8 cellular contexts compared by ENCODE assay signal in genomic region chr1:15155760-15156743, GRCh38. TPM values are rescaled to one million over a fixed set of nuclear protein-coding genes. Genes with fewer than 3 reads are reported as not detected.
DNase-seq lines count a peak whose midpoint lies in the region; ATAC-seq and TF ChIP-seq lines count a peak whose summit lies in the region.

No MANE protein-coding gene starts in this region.

- WGBS in hepatocyte (ENCODE audit: low lambda C conversion rate, missing lambda C conversion rate), result 56% methylated on average over 14 of the region's 14 CpGs

- no peak for TF ChIP-seq CTCF in RWPE2 (IDR thresholded peaks at IDR 0.05; ENCODE audit: poor library complexity, severe bottlenecking)
- TF ChIP-seq CTCF in hepatocyte (IDR thresholded peaks at IDR 0.05; ENCODE audit: poor library complexity), result no peak
- no peak for TF ChIP-seq CTCF in upper lobe of right lung (IDR thresholded peaks at IDR 0.05)
- TF ChIP-seq CTCF in dorsolateral prefrontal cortex (IDR thresholded peaks at IDR 0.05 in 54 of 56, conservative IDR thresholded peaks at IDR 0.05 in 2 of 56; ENCODE audit: low read depth in 1 of 56, partially characterized antibody in 56 of 56), result no peak

- H3K4me3 Mint-ChIP-seq in stimulated activated effector memory CD8-positive, alpha-beta T cell treated with anti-CD3 and anti-CD28 coated beads, Interleukin-12 subunit alpha, Interleukin-12 subunit beta, amount 100 ng/mL, for 72 hours, result no peak overlapping the region

- peaks cover 19% of the 10 kb centered on the region for H3K4me1 Mint-ChIP-seq in stimulated activated effector memory CD8-positive, alpha-beta T cell treated with anti-CD3 and anti-CD28 coated beads, Interleukin-12 subunit alpha, Interleukin-12 subunit beta, amount 100 ng/mL, for 72 hours

- no peak overlapping the region for H3K4me3 ChIP-seq in RWPE2 (ENCODE audit: severe bottlenecking)
- H3K4me3 ChIP-seq in hepatocyte, result no peak overlapping the region
- peak overlapping the region; percentile 22 for H3K4me3 ChIP-seq in upper lobe of right lung
- peak overlapping the region in 6 of 59 donors; percentile 5 to 31 (median 15) for H3K4me3 ChIP-seq in dorsolateral prefrontal cortex

- H3K4me1 ChIP-seq in RWPE2 (ENCODE audit: insufficient read depth, poor library complexity, severe bottlenecking) (peaks cover 34% of the 10 kb centered on the region), hepatocyte (ENCODE audit: insufficient read depth) (peaks cover 65% of the 10 kb centered on the region), upper lobe of right lung (peaks cover 30% of the 10 kb centered on the region)

- no peaks in the 10 kb centered on the region for H3K36me3 Mint-ChIP-seq in stimulated activated effector memory CD8-positive, alpha-beta T cell treated with anti-CD3 and anti-CD28 coated beads, Interleukin-12 subunit alpha, Interleukin-12 subunit beta, amount 100 ng/mL, for 72 hours

- H3K9me2 ChIP-seq in hepatocyte (replicated peaks; ENCODE audit: insufficient read depth), result no peaks in the 10 kb centered on the region

- peak overlapping the region; percentile 95 for H3K4me2 ChIP-seq in hepatocyte

- no peak overlapping the region for H3K27ac Mint-ChIP-seq in stimulated activated effector memory CD8-positive, alpha-beta T cell treated with anti-CD3 and anti-CD28 coated beads, Interleukin-12 subunit alpha, Interleukin-12 subunit beta, amount 100 ng/mL, for 72 hours

- H3K27me3 ChIP-seq in RWPE2 (ENCODE audit: insufficient read depth, poor library complexity, severe bottlenecking), result no peaks in the 10 kb centered on the region
- H3K27me3 ChIP-seq in hepatocyte, result no peaks in the 10 kb centered on the region
- H3K27me3 ChIP-seq in upper lobe of right lung, result no peaks in the 10 kb centered on the region
- peaks cover 0 to 4% (median 0%) of the 10 kb centered on the region in 45 donors for H3K27me3 ChIP-seq in dorsolateral prefrontal cortex

- intact Hi-C loops in left ventricle myocardium superior (cut with micrococcal nuclease) (loop anchor here (10.0 kb wide), 1 partner anchor 119 kb away; no protein-coding TSS in a partner anchor), left cardiac atrium (cut with DNase I) (no loop called here), upper lobe of right lung (cut with DNase I) (loop anchor here (10.0 kb wide), 1 partner anchor 119 kb away; no protein-coding TSS in a partner anchor), dorsolateral prefrontal cortex (cut with DNase I) (loop anchor here (10.0 kb wide), 2 partner anchors 269 to 279 kb away; partner anchors contain the start of gene CTRC (in 1 of the 2))

- peak; percentile 36 for DNase-seq in left ventricle myocardium superior
- no peak for DNase-seq in left cardiac atrium
- DNase-seq in RWPE2 (ENCODE audit: low spot score), result no peak
- DNase-seq in hepatocyte (ENCODE audit: low spot score), result no peak
- peak; percentile 57 for DNase-seq in upper lobe of right lung
- DNase-seq in stimulated activated effector memory CD8-positive, alpha-beta T cell treated with anti-CD3 and anti-CD28 coated beads, Interleukin-12 subunit alpha, Interleukin-12 subunit beta, amount 100 ng/mL, for 72 hours (ENCODE audit: low spot score in 2 of 2), result no peak
- no peak for DNase-seq in dorsolateral prefrontal cortex

- H3K9me3 ChIP-seq in RWPE2 (ENCODE audit: severe bottlenecking) (no peaks in the 10 kb centered on the region), hepatocyte (ENCODE audit: low read depth) (no peaks in the 10 kb centered on the region), upper lobe of right lung (no peaks in the 10 kb centered on the region)

- H3K27ac ChIP-seq in RWPE2 (ENCODE audit: poor library complexity, severe bottlenecking), result peak overlapping the region; percentile 85
- peak overlapping the region; percentile 82 for H3K27ac ChIP-seq in hepatocyte
- H3K27ac ChIP-seq in upper lobe of right lung, result no peak overlapping the region
- H3K27ac ChIP-seq in dorsolateral prefrontal cortex, result peak overlapping the region in 12 of 59 donors; percentile 2 to 81 (median 39)

- no peak overlapping the region for H2AFZ ChIP-seq in hepatocyte

- ATAC-seq in left ventricle myocardium superior (no peak), left cardiac atrium (no peak), RWPE2 (ENCODE audit: low read depth) (no peak), upper lobe of right lung (no peak), GM19023 (IDR thresholded peaks at IDR 0.05; ENCODE audit: unreplicated experiment) (no peak)
- ATAC-seq in stimulated activated effector memory CD8-positive, alpha-beta T cell treated with anti-CD3 and anti-CD28 coated beads, Interleukin-12 subunit alpha, Interleukin-12 subunit beta, amount 100 ng/mL, for 72 hours, result no peak

- H3K36me3 ChIP-seq in RWPE2 (ENCODE audit: low read depth), result no peaks in the 10 kb centered on the region
- no peaks in the 10 kb centered on the region for H3K36me3 ChIP-seq in hepatocyte (replicated peaks; ENCODE audit: insufficient read depth, low read depth)
- no peaks in the 10 kb centered on the region for H3K36me3 ChIP-seq in upper lobe of right lung

- peaks cover 10% of the 10 kb centered on the region for H4K20me1 ChIP-seq in hepatocyte (ENCODE audit: insufficient read depth, poor library complexity, severe bottlenecking)

- H3K9me3 Mint-ChIP-seq in stimulated activated effector memory CD8-positive, alpha-beta T cell treated with anti-CD3 and anti-CD28 coated beads, Interleukin-12 subunit alpha, Interleukin-12 subunit beta, amount 100 ng/mL, for 72 hours, result no peaks in the 10 kb centered on the region

- peaks cover 69% of the 10 kb centered on the region for H3K79me2 ChIP-seq in hepatocyte

RNA-seq across cellular contexts. Expression of gene TMEM51, which starts 2.5 kb away (rescaled TPM):
- 4.9 TPM for total RNA-seq in left ventricle myocardium superior
- total RNA-seq in left cardiac atrium, result 1 to 10 TPM; 4.2 to 4.3 TPM
- 23.7 and 24.0 TPM in 2 replicates for total RNA-seq in hepatocyte
- 23.4 and 25.1 TPM in 2 replicates for polyA plus RNA-seq in hepatocyte
- total RNA-seq in upper lobe of right lung, result 14.7 TPM
- 1 to 10 TPM; 1.6 to 8.6 (median 3.9) TPM for total RNA-seq in dorsolateral prefrontal cortex

Comparison
In these comparisons a context has a peak if more than half of its experiments do, and no peak if none do; other contexts are left out.
1. DNase-seq: peak in left ventricle myocardium superior (single experiment) and upper lobe of right lung (single experiment); none in left cardiac atrium (single experiment), RWPE2 (single experiment), hepatocyte (single experiment), stimulated activated effector memory CD8-positive, alpha-beta T cell treated with anti-CD3 and anti-CD28 coated beads, Interleukin-12 subunit alpha, Interleukin-12 subunit beta, amount 100 ng/mL, for 72 hours (0 of 2) and dorsolateral prefrontal cortex (0 of 10).
2. intact Hi-C loops: an anchor here in left ventricle myocardium superior (10.0 kb wide), upper lobe of right lung (10.0 kb wide) and dorsolateral prefrontal cortex (10.0 kb wide); none called in left cardiac atrium.